ENCODE assay signal across 1 cellular context in the genomic region with DNA sequence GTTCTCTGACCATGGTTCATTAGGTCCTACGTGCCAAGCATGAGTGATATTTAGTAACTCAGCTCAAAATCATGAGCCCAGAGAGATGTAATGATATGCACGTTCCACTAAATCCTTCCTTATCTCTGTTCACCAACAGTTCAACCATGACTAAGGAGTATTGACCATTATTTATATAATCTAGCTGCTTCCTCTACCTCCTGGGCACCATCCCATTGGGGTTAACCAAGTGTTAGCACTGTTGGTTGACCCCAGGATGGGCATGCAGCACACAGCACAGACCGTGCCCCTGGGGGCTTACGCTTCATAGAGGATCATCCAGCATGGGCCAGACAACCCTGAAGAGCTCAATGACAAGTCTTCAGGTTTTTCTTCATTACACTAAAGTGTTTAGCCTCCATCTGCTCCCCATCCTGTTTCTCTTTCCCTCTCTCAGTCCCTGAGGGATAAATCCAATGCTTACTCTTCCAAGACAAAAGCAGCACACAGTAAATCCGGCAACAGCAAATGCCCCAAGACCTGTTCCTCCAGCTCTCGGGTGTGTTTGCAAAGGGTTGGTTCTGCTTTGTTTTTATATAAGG.
TF ChIP-seq lines count a peak whose summit lies in the region.

No MANE protein-coding gene starts in this region.

TF ChIP-seq in HEK293, 187 proteins besides CTCF, POLR2A, EP300 and RAD21 (continued from another document):
- TF ChIP-seq, protein P1, sequence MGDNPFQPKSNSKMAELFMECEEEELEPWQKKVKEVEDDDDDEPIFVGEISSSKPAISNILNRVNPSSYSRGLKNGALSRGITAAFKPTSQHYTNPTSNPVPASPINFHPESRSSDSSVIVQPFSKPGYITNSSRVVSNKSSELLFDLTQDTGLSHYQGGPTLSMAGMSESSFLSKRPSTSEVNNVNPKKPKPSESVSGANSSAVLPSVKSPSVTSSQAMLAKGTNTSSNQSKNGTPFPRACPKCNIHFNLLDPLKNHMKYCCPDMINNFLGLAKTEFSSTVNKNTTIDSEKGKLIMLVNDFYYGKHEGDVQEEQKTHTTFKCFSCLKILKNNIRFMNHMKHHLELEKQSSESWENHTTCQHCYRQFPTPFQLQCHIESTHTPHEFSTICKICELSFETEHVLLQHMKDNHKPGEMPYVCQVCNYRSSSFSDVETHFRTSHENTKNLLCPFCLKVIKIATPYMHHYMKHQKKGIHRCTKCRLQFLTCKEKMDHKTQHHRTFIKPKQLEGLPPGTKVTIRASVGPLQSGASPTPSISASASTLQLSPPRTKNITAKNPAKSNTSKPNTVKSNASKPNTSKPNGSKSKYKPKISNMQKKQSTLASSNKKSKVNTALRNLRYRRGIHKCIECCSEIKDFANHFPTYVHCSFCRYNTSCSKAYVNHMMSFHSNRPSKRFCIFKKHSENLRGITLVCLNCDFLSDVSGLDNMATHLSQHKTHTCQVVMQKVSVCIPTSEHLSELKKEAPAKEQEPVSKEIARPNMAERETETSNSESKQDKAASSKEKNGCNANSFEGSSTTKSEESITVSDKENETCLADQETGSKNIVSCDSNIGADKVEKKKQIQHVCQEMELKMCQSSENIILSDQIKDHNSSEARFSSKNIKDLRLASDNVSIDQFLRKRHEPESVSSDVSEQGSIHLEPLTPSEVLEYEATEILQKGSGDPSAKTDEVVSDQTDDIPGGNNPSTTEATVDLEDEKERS (tag by site-specific recombination; IDR thresholded peaks at IDR 0.05) = no peak
TF ChIP-seq in HEK293: peak in this region for 1.
